In genomic region chr2:37215255-37215654, GRCh38 we compare ENCODE assay signal across 1 cellular context.
TF ChIP-seq lines count a peak whose summit lies in the region.

No MANE protein-coding gene starts in this region.

TF ChIP-seq in HepG2, 621 proteins besides CTCF, POLR2A, EP300 and RAD21:
- TF ChIP-seq NFE2L2 (IDR thresholded peaks at IDR 0.05; ENCODE audit: low read length) (peak; percentile 95), RBFOX2 (IDR thresholded peaks at IDR 0.05; ENCODE audit: low read depth, low read length) (0 out of 2 replicates have a peak, but pooled peaks have one; percentile 14), MNT (IDR thresholded peaks at IDR 0.05) (no peak), MAFF (IDR thresholded peaks at IDR 0.05; ENCODE audit: low read depth, low read length) (peak; percentile 92), FOXK2 (IDR thresholded peaks at IDR 0.05) (no peak), RFX1 (IDR thresholded peaks at IDR 0.05) (no peak), ZNF3 (CRISPR knock-in tag; IDR thresholded peaks at IDR 0.05) (no peak), MAFK (conservative IDR thresholded peaks at IDR 0.05 in 1 of 2, IDR thresholded peaks at IDR 0.05 in 1 of 2; ENCODE audit: low read length in 2 of 2) (peak; percentile 95)
